ENCODE assay signal across 11 cellular contexts in the genomic region with DNA sequence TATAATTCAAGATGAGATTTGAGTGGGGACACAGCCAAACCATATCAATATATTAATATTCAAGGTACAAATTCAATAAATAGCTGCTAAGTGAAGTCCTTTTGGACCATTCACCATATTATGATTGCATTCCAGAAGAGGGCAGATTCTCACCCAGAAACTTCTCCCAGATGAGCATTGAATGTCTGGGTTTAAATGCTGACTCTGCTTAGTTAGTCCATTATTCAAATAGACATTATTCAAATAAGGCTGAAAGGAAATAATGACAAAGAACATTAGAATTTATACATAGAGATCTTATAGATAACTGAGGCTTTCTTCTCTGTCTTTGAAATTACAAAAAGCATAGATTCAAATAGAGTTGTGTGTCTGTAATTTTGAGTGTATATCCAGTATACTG.
"Had no signal": no experiment of that assay in that cellular context is flagged by ENCODE, and none has a peak within 500 bp of the region (broad histone marks: within the 10 kb centered on the region; RNA-seq: fewer than 3 reads in every experiment).

No MANE protein-coding gene starts in this region.

- H3K9ac ChIP-seq: GM23248 had no signal

- H3K9me3 ChIP-seq: HAP-1 had no signal

- H3K36me3 ChIP-seq: HAP-1 had no signal

- H2AFZ ChIP-seq: GM23248 had no signal

- H3K4me3 ChIP-seq: GM23248, GM23338, HAP-1 had no signal

- H3K27ac ChIP-seq: GM23248 had no signal

- DNase-seq: GM23248, GOT3, H7, H9, HCEC 1CT, HFFc6 had no signal

- ATAC-seq: GM23338, HCT116 had no signal

- H3K4me2 ChIP-seq: GM23338 had no signal

- FAIRE-seq: H1, H54 had no signal
